8 cellular contexts compared by ENCODE assay signal in the genomic region with DNA sequence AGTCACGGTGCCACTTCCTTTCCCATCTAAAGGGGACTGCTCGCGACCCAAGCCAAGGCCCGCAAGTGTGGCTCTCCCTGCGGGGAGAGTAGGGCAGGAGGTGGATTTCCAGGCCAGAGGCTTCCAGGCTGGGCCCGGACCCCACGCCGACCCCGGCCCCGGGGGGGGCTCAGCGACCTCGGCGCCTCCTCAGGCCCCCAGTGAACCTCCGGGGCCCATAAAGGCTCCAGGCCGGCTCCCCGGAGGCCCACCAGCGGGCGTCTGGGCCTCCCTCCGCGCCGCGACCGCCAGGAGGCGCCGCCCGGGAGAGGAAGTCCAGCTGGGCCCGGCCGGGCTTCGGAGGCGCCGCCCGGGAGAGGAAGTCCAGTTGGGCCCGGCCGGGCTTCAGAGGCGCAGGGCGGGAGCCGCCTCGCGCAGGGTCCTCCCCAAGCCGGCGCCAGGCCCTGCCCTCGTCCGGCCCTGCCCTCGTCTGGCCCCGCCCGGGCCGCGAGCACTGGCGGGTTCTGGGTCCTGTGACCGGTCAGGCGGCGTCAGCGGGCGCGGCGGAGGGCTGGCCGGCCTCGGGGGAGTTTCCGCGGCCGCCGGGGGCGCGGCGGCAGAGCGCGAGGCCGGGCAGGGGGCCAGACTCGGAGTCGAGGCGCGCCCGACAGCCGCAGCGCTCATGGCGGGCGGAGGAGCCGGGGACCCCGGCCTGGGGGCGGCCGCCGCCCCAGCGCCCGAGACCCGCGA. TPM values are rescaled to one million over a fixed set of nuclear protein-coding genes. Genes with fewer than 3 reads are reported as not detected.
DNase-seq lines count a peak whose midpoint lies in the region; TF ChIP-seq lines count a peak whose summit lies in the region.

A gene (plus strand): TSS at position 623 of the 729 bp plus-strand sequence. CDS start 39 bp downstream, at position 662.

- H2AFZ ChIP-seq in GM23248: peak within 1 kb of the TSS; percentile 100

- H3K4me1 ChIP-seq in GM23248 (ENCODE audit: insufficient read depth): peaks cover 22% of the 10 kb centered on the region

- 1 to 3% methylated on average over 57 to 81 of the region's 86 CpGs for WGBS in GM23248 (ENCODE audit: low coverage in 1 of 2, low lambda C conversion rate in 2 of 2, missing lambda C conversion rate in 2 of 2), 2 experiments

- H4K20me1 ChIP-seq in GM23248 (ENCODE audit: insufficient read depth): no peaks in the 10 kb centered on the region

- H3K4me3 ChIP-seq in GM08714 (ENCODE audit: low read length) (peak within 1 kb of the TSS; percentile 17), GM23248 (peak within 1 kb of the TSS; percentile 84), epithelial cell of proximal tubule (ENCODE audit: low read depth, low read length) (peak within 1 kb of the TSS; percentile 88)

- no peaks in the 10 kb centered on the region for H3K9me2 ChIP-seq in GM23248 (ENCODE audit: insufficient read depth)

- H3F3A ChIP-seq in GM23248 (ENCODE audit: insufficient read depth): peaks cover 39% of the 10 kb centered on the region

- H3K4me2 ChIP-seq in GM23248 (ENCODE audit: unreplicated experiment): peak within 1 kb of the TSS; percentile 98

- H3K9ac ChIP-seq in GM23248: peak within 1 kb of the TSS; percentile 92

- H3K79me2 ChIP-seq in GM23248 (ENCODE audit: insufficient read depth): peaks cover 31% of the 10 kb centered on the region

- peak; percentile 64 for TF ChIP-seq CTCF in epithelial cell of proximal tubule (conservative IDR thresholded peaks at IDR 0.05; ENCODE audit: low read depth, low read length)

- DNase-seq in GM23248 (peak; percentile 99), epithelial cell of proximal tubule (ENCODE audit: low read depth) (no peak), mesenteric fat pad (ENCODE audit: low spot score) (peak; percentile 99), superior temporal gyrus (ENCODE audit: extremely low spot score) (peak; percentile 67), NK-92 (lab: John Stamatoyannopoulos, UW; ENCODE audit: unreplicated experiment) (no peak)
- peak; percentile 7 to 16 for DNase-seq in activated CD4-positive, alpha-beta T cell treated with anti-CD3 and anti-CD28 coated beads, Interleukin-2, amount 50 U/mL, for 48 hours

- no peaks in the 10 kb centered on the region for H3K9me3 ChIP-seq in GM23248 (ENCODE audit: low read depth)
- no peaks in the 10 kb centered on the region for H3K9me3 ChIP-seq in KOPT-K1 (ENCODE audit: insufficient read depth, low read length, poor library complexity, severe bottlenecking)

- in situ Hi-C loops in GM23248 (cut with MboI): loop anchor here (25.0 kb wide), 1 partner anchor 606 kb away; no protein-coding TSS in a partner anchor

- H3K36me3 ChIP-seq in GM23248 (ENCODE audit: low read depth) (no peaks in the 10 kb centered on the region; the same call in 1 of the 2 replicates), KOPT-K1 (ENCODE audit: insufficient read depth, low read length) (no peaks in the 10 kb centered on the region)

- H3K27me3 ChIP-seq in GM23248 (replicated peaks; ENCODE audit: insufficient read depth): no peaks in the 10 kb centered on the region

- H3K27ac ChIP-seq in GM23248: peak within 1 kb of the TSS; percentile 92
- H3K27ac ChIP-seq in KOPT-K1 (ENCODE audit: low read depth, low read length, poor library complexity, severe bottlenecking): peak within 1 kb of the TSS; percentile 77

RNA-seq across cellular contexts. Expression of the gene that starts here (rescaled TPM):
- total RNA-seq in GM23248 (2014; rRNA removed; shearing (Covaris generic)): 103 and 165 TPM in 2 replicates
- polyA plus RNA-seq in GM23248 (2016; fragmentation: Nextera tagmentation; extraction: Ambion mirVana): 236 and 239 TPM in 2 replicates
- 94.8 and 152 TPM in 2 replicates for total RNA-seq in epithelial cell of proximal tubule
- 33.2 TPM for total RNA-seq in mesenteric fat pad

Comparison
In these comparisons a context has a peak if more than half of its experiments do, and no peak if none do; other contexts are left out.
1. H3K4me3 ChIP-seq: peak in every context shown above with its lines; median percentile 88 in epithelial cell of proximal tubule; 84 in GM23248; 17 in GM08714.
2. DNase-seq: peak in GM23248 (single experiment), activated CD4-positive, alpha-beta T cell treated with anti-CD3 and anti-CD28 coated beads, Interleukin-2, amount 50 U/mL, for 48 hours (2 of 2), mesenteric fat pad (single experiment) and superior temporal gyrus (single experiment); none in epithelial cell of proximal tubule (single experiment) and NK-92 (single experiment).